Comparison of ENCODE assay signal across 21 cellular contexts in the genomic region with DNA sequence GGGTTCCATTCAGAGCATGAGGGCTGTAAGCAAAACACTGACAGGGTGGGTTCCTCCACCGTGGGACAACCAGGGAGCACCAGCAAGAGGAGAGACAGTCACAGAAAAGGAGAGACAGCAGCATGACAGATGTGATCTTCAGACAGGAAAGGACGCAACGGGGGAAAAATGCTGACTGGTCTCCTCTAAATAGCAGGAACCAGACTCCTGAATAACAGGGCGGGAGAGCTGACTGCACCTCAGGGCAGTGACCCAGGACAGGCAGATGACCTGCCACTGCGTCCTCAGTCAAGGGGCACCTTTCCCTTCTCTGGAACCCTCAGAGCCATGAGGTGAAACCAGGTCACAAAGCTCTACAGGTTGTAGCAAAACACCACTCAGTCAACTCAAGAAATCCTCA.
"Had no signal": no experiment of that assay in that cellular context is flagged by ENCODE, and none has a peak within 500 bp of the region (broad histone marks: within the 10 kb centered on the region; RNA-seq: fewer than 3 reads in every experiment).

No MANE protein-coding gene starts in this region.

- DNase-seq: colonic mucosa; dermis blood vessel endothelial cell; esophagus squamous epithelium; foreskin fibroblast; glutamatergic neuron; kidney; left colon; mammary epithelial cell; naive thymus-derived CD8-positive, alpha-beta T cell; spleen; stimulated activated CD4-positive, alpha-beta T cell treated with anti-CD3 and anti-CD28 coated beads, Interleukin-2, amount 100 ng/mL, for 24 hours; stimulated activated CD4-positive, alpha-beta T cell treated with anti-CD3 and anti-CD28 coated beads, Interleukin-4, amount 100 ng/mL, for 4 hours; stimulated activated naive CD4-positive, alpha-beta T cell; stomach; substantia nigra; transverse colon had no signal

- H3K27me3 ChIP-seq: colonic mucosa, esophagus squamous epithelium, gastroesophageal sphincter, hepatocyte, spleen, stomach, transverse colon had no signal

- H3K4me1 Mint-ChIP-seq: neural crest cell had no signal

- H3K27ac ChIP-seq: colonic mucosa, esophagus squamous epithelium, gastroesophageal sphincter, hepatocyte, spleen, stomach, thoracic aorta, transverse colon had no signal

- H3K9me3 Mint-ChIP-seq: naive thymus-derived CD8-positive, alpha-beta T cell; neural crest cell had no signal

- H3K4me3 ChIP-seq: colonic mucosa, esophagus squamous epithelium, gastroesophageal sphincter, hepatocyte, spleen, stomach, thoracic aorta, transverse colon had no signal

- H3K9me3 ChIP-seq: colonic mucosa, esophagus squamous epithelium, gastroesophageal sphincter, spleen, stomach, thoracic aorta, transverse colon had no signal

- H3K27me3 Mint-ChIP-seq: naive thymus-derived CD8-positive, alpha-beta T cell had no signal

- H3K36me3 ChIP-seq: colonic mucosa, thoracic aorta had no signal

- H3K4me1 ChIP-seq: colonic mucosa, esophagus squamous epithelium, transverse colon had no signal

- H3K4me3 Mint-ChIP-seq: naive thymus-derived CD8-positive, alpha-beta T cell; neural crest cell had no signal

- ATAC-seq: gastroesophageal sphincter; left colon; naive thymus-derived CD8-positive, alpha-beta T cell; sciatic nerve had no signal
